Comparison of ENCODE assay signal across 15 cellular contexts in the genomic region with DNA sequence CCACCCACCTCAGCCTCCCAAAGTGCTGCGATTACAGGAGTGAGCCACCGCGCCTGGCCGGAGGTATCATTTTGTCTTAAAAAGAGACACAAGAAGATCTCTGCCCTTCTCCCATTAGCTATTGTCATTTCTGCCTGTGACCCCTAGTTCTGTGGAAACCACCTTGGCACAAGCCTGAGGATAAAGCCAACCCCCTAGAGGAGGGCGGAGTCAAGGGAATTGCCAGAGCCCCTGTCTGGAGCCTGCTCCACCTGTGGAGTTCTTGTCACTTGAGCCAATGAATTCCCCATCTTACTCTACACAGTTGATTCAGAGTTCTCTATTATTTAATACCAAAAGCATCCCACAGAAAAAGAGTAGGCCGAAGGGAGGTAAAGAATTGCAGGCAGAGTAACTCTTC. TPM values are rescaled to one million over a fixed set of nuclear protein-coding genes. Genes with fewer than 3 reads are reported as not detected.
A peak's percentile ranks its signal among the peaks of the same experiment; 100 is the strongest.
DNase-seq lines count a peak whose midpoint lies in the region; ATAC-seq and TF ChIP-seq lines count a peak whose summit lies in the region.
"Had no signal": no experiment of that assay in that cellular context is flagged by ENCODE, and none has a peak within 500 bp of the region (broad histone marks: within the 10 kb centered on the region; RNA-seq: fewer than 3 reads in every experiment).

No MANE protein-coding gene starts in this region.

- no peak overlapping the region for H3K9ac ChIP-seq in OCI-LY1 (ENCODE audit: low read length)

- H3F3A ChIP-seq in DOHH2 (ENCODE audit: control insufficient read depth, insufficient read depth), result peaks cover 40% of the 10 kb centered on the region
- peaks cover 5% of the 10 kb centered on the region; the same call in 1 of the 2 replicates for H3F3A ChIP-seq in OCI-LY1 (ENCODE audit: insufficient read depth, low read length)

- H3K9me2 ChIP-seq in DOHH2 (replicated peaks; ENCODE audit: control insufficient read depth, low read length) (no peaks in the 10 kb centered on the region), OCI-LY1 (ENCODE audit: low read depth, low read length) (no peaks in the 10 kb centered on the region)

- H3K4me3 Mint-ChIP-seq in WTC11, result no peak overlapping the region
- H3K4me3 Mint-ChIP-seq: CD14-positive monocyte had no signal

- H3K4me3 ChIP-seq in DOHH2 (ENCODE audit: low read length), result peak overlapping the region; percentile 59; the same call in 1 of the 2 replicates
- no peak overlapping the region for H3K4me3 ChIP-seq in OCI-LY1 (ENCODE audit: low read depth, low read length, poor library complexity, severe bottlenecking)
- H3K4me3 ChIP-seq in left lung, result no peak overlapping the region
- H3K4me3 ChIP-seq: GM12878 had no signal

- peak overlapping the region; percentile 95 for H3K27ac ChIP-seq in DOHH2 (ENCODE audit: low read depth, low read length)
- peak overlapping the region; percentile 93 for H3K27ac ChIP-seq in OCI-LY1 (ENCODE audit: low read depth, low read length, poor library complexity, severe bottlenecking)
- no peak overlapping the region for H3K27ac ChIP-seq in left lung

- H4K20me1 ChIP-seq in DOHH2 (ENCODE audit: control insufficient read depth, insufficient read depth, low read depth, low read length), result no peaks in the 10 kb centered on the region
- no peaks in the 10 kb centered on the region for H4K20me1 ChIP-seq in OCI-LY1 (ENCODE audit: insufficient read depth, low read length)

- POLR2A ChIA-PET in WTC11 (lab: Charles Lee), result no interaction called here

- no peaks in the 10 kb centered on the region for H3K9me3 Mint-ChIP-seq in WTC11
- H3K9me3 Mint-ChIP-seq: IgD-negative memory B cell had no signal

- ATAC-seq in WTC11 (peak; percentile 58), left lung (no peak), Right ventricle myocardium inferior (no peak), HG03457 (IDR thresholded peaks at IDR 0.05; ENCODE audit: unreplicated experiment) (no peak)
- ATAC-seq: GM12878 had no signal

- H3K9me3 ChIP-seq in DOHH2 (ENCODE audit: control insufficient read depth, insufficient read depth, low read length) (no peaks in the 10 kb centered on the region), OCI-LY1 (ENCODE audit: low read length) (no peaks in the 10 kb centered on the region), left lung (no peaks in the 10 kb centered on the region)

- peaks cover 3% of the 10 kb centered on the region; the same call in 1 of the 2 replicates for H3K27me3 Mint-ChIP-seq in WTC11 (ENCODE audit: low read depth)

- H3K4me1 ChIP-seq in DOHH2 (ENCODE audit: control insufficient read depth, low read length) (peaks cover 81% of the 10 kb centered on the region), OCI-LY1 (ENCODE audit: insufficient read depth, low read length, severe bottlenecking) (peaks cover 55% of the 10 kb centered on the region), left lung (peaks cover 0 to 17% of the 10 kb centered on the region in 2 donors)

- H3K79me2 ChIP-seq in DOHH2 (ENCODE audit: control insufficient read depth, low read length) (no peaks in the 10 kb centered on the region), OCI-LY1 (ENCODE audit: insufficient read depth, low read length) (no peaks in the 10 kb centered on the region)

- DNase-seq in WTC11 (ENCODE audit: low spot score) (no peak), iPS-NIHi11 (ENCODE audit: low spot score) (peak; percentile 31), left lung (no peak), Right ventricle myocardium inferior (ENCODE audit: missing footprints) (no peak)
- DNase-seq: DMS53, KG1 had no signal

- no peak overlapping the region for H3K27ac Mint-ChIP-seq in WTC11
- H3K27ac Mint-ChIP-seq: CD14-positive monocyte had no signal

- intact Hi-C loops in left lung (cut with DNase I) (no loop called here), Right ventricle myocardium inferior (cut with DNase I) (no loop called here)

- H3K36me3 Mint-ChIP-seq in WTC11, result no peaks in the 10 kb centered on the region

- H3K36me3 ChIP-seq in DOHH2 (ENCODE audit: control insufficient read depth, low read length) (peaks cover 6% of the 10 kb centered on the region), OCI-LY1 (ENCODE audit: insufficient read depth, low read length) (no peaks in the 10 kb centered on the region), left lung (no peaks in the 10 kb centered on the region)

- no peaks in the 10 kb centered on the region for H3K27me3 ChIP-seq in DOHH2 (ENCODE audit: control insufficient read depth, low read length)
- no peaks in the 10 kb centered on the region for H3K27me3 ChIP-seq in OCI-LY1 (ENCODE audit: insufficient read depth, low read length)
- no peaks in the 10 kb centered on the region for H3K27me3 ChIP-seq in left lung

- H3K4me1 Mint-ChIP-seq in WTC11, result peaks cover 21% of the 10 kb centered on the region

- H3K4me2 ChIP-seq in DOHH2 (ENCODE audit: low read length), result peak overlapping the region; percentile 82; the same call in 1 of the 2 replicates
- no peak overlapping the region for H3K4me2 ChIP-seq in OCI-LY1 (ENCODE audit: low read length)

- CTCF ChIA-PET in WTC11 (lab: Charles Lee), result interaction anchor here (1.2 to 1.3 kb wide), 2 partner anchors 30 to 109 kb away, joined by 3 to 8 read pairs; no protein-coding TSS in a partner anchor

- TF ChIP-seq CTCF in DOHH2 (IDR thresholded peaks at IDR 0.05; ENCODE audit: low read depth, low read length, poor library complexity, severe bottlenecking) (no peak), OCI-LY1 (IDR thresholded peaks at IDR 0.05; ENCODE audit: low read length) (no peak), WTC11 (IDR thresholded peaks at IDR 0.05) (no peak), left lung (IDR thresholded peaks at IDR 0.05) (no peak)

- H2AFZ ChIP-seq in OCI-LY1 (ENCODE audit: low read length), result no peak overlapping the region

TF ChIP-seq in WTC11, 78 proteins besides CTCF, POLR2A, EP300 and RAD21 (continues in another document):
- TF ChIP-seq, protein P1, sequence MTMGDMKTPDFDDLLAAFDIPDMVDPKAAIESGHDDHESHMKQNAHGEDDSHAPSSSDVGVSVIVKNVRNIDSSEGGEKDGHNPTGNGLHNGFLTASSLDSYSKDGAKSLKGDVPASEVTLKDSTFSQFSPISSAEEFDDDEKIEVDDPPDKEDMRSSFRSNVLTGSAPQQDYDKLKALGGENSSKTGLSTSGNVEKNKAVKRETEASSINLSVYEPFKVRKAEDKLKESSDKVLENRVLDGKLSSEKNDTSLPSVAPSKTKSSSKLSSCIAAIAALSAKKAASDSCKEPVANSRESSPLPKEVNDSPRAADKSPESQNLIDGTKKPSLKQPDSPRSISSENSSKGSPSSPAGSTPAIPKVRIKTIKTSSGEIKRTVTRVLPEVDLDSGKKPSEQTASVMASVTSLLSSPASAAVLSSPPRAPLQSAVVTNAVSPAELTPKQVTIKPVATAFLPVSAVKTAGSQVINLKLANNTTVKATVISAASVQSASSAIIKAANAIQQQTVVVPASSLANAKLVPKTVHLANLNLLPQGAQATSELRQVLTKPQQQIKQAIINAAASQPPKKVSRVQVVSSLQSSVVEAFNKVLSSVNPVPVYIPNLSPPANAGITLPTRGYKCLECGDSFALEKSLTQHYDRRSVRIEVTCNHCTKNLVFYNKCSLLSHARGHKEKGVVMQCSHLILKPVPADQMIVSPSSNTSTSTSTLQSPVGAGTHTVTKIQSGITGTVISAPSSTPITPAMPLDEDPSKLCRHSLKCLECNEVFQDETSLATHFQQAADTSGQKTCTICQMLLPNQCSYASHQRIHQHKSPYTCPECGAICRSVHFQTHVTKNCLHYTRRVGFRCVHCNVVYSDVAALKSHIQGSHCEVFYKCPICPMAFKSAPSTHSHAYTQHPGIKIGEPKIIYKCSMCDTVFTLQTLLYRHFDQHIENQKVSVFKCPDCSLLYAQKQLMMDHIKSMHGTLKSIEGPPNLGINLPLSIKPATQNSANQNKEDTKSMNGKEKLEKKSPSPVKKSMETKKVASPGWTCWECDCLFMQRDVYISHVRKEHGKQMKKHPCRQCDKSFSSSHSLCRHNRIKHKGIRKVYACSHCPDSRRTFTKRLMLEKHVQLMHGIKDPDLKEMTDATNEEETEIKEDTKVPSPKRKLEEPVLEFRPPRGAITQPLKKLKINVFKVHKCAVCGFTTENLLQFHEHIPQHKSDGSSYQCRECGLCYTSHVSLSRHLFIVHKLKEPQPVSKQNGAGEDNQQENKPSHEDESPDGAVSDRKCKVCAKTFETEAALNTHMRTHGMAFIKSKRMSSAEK (CRISPR knock-in tag; IDR thresholded peaks at IDR 0.05; ENCODE audit: borderline replicate concordance), result no peak
- TF ChIP-seq PREB (CRISPR knock-in tag; IDR thresholded peaks at IDR 0.05; ENCODE audit: borderline replicate concordance), result no peak
- TF ChIP-seq, protein P2, sequence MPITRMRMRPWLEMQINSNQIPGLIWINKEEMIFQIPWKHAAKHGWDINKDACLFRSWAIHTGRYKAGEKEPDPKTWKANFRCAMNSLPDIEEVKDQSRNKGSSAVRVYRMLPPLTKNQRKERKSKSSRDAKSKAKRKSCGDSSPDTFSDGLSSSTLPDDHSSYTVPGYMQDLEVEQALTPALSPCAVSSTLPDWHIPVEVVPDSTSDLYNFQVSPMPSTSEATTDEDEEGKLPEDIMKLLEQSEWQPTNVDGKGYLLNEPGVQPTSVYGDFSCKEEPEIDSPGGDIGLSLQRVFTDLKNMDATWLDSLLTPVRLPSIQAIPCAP (CRISPR knock-in tag; IDR thresholded peaks at IDR 0.05), result no peak

RNA-seq across cellular contexts. Expression of gene KLHL6, which starts 34.9 kb away (rescaled TPM):
- total RNA-seq in WTC11 (2021) (0.11 to 0.23 TPM (median 0.18 TPM) in 3 replicates), left lung (10 to 100 TPM in 1 of 2 donors, 1 to 10 TPM in 1; 8.2 to 21.6 TPM), Right ventricle myocardium inferior (0.97 TPM)
- total RNA-seq: A673, Daoy, HT-29 had no signal

RNA-seq across cellular contexts. Expression of gene KLHL24, which starts 45.0 kb away (rescaled TPM):
- total RNA-seq in WTC11 (2021) (33.1 to 35.3 TPM (median 33.9 TPM) in 3 replicates), left lung (10 to 100 TPM; 59.2 to 80.9 TPM), Right ventricle myocardium inferior (228 TPM)

Comparison
In these comparisons a context has a peak if more than half of its experiments do, and no peak if none do; other contexts are left out.
1. H3K27ac ChIP-seq: peak in DOHH2 (single experiment) and OCI-LY1 (single experiment); none in left lung (0 of 2).